ENCODE assay signal across 1 cellular context in genomic region chr4:51855751-51856150, GRCh38.
TF ChIP-seq lines count a peak whose summit lies in the region.

No MANE protein-coding gene starts in this region.

TF ChIP-seq in WTC11, 78 proteins besides CTCF, POLR2A, EP300 and RAD21 (continued from another document):
- TF ChIP-seq AFF4 (CRISPR knock-in tag; IDR thresholded peaks at IDR 0.05; ENCODE audit: borderline replicate concordance) = no peak
- no peak for TF ChIP-seq HMGXB4 (CRISPR knock-in tag; IDR thresholded peaks at IDR 0.05)
- TF ChIP-seq PREB (CRISPR knock-in tag; IDR thresholded peaks at IDR 0.05; ENCODE audit: borderline replicate concordance) = no peak
- no peak for TF ChIP-seq ATF1 (CRISPR knock-in tag; IDR thresholded peaks at IDR 0.05)
- TF ChIP-seq PRDM15 (CRISPR knock-in tag; IDR thresholded peaks at IDR 0.05) = no peak
- no peak for TF ChIP-seq FOXP1 (CRISPR knock-in tag; IDR thresholded peaks at IDR 0.05; ENCODE audit: borderline replicate concordance)
- no peak for TF ChIP-seq PRRX2 (CRISPR knock-in tag; IDR thresholded peaks at IDR 0.05)
